In the genomic region with DNA sequence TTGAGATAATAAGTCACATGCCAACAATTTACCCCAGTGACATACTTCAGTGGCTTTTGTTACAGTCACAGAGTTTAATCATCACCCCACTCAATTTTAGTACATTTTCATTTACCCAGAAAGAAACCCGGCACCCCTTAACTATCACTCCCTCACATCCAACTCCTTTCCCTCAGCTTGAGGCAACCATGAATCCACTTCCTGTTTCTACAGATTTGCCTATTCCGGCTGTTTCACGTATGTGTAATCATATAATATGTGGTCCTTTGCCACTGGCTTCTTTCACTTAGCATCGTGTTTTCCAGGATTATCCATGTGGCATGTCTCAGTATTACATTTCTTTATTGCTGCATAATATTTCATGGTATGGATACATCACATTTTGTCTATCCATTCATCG, we compare ENCODE assay signal across 24 cellular contexts.
"Had no signal": no experiment of that assay in that cellular context is flagged by ENCODE, and none has a peak within 500 bp of the region (broad histone marks: within the 10 kb centered on the region; RNA-seq: fewer than 3 reads in every experiment).

No MANE protein-coding gene starts in this region.

- FAIRE-seq: HepG2 had no signal

- DNase-seq: IMR-90, Kasumi-1, MM.1S, NCI-H1048, NCI-H1105, NCI-H1417, NCI-H1436 treated with DMSO at 0.1 percent for 48 hours, NCI-H1694, NCI-H187 treated with DMSO at 0.1 percent for 48 hours, NCI-H2029 treated with DMSO at 0.1 percent for 48 hours, NCI-H2171 treated with DMSO at 0.1 percent for 48 hours, NCI-H345, NCI-H446 treated with DMSO at 0.1 percent for 48 hours, NCI-H510A treated with DMSO at 0.1 percent for 48 hours, NCI-H526, PC-9, Peyer's patch, SHP77 treated with DMSO at 0.1 percent for 48 hours, SJCRH30, T-helper 1 cell, T-helper 17 cell had no signal

- ATAC-seq: HepG2, Right ventricle myocardium inferior, SK-N-SH treated with all-trans-retinoic acid at 6 μM for 48 hours, T-helper 17 cell had no signal

- H3K4me3 ChIP-seq: PC-9, Peyer's patch, SJCRH30 had no signal
